Comparison of ENCODE assay signal across 8 cellular contexts in the genomic region with DNA sequence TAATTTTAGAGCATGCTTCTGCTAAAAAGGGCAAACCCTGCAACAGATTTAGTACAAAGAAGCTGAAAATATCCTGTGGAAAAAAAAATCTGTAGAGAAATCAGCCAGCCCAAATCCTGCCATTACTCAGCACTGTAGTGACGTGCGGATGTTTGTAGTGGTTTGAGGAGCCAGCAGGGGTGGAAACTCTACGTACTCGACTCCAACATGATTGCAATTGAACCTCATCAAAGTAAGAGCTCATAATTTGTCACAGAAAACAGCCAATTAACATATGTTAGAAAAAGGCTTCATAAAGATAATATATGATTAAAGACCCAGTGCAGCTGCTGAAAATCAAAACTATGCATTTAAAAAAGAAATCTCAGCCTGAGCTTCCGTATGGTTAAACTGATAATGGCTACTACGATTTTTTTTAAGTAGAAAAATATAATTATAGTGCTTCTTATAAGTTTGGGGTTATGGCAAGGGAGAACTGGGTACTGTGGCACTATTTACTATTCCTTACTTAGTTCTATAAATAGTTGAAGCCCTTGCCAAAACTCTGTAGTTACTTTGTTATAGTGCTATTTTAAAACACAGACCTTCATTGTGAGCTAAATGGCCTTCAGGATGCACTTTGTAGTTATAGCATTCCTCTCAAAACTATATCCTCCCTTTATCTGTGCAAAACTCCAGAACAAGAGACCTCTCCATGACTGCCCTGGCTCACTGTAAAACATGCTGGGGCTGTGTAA. TPM values are rescaled to one million over a fixed set of nuclear protein-coding genes. Genes with fewer than 3 reads are reported as not detected.
A peak's percentile ranks its signal among the peaks of the same experiment; 100 is the strongest.
DNase-seq lines count a peak whose midpoint lies in the region; ATAC-seq, FAIRE-seq and TF ChIP-seq lines count a peak whose summit lies in the region.

No MANE protein-coding gene starts in this region.

- TF ChIP-seq CTCF in gastroesophageal sphincter (IDR thresholded peaks at IDR 0.05) (no peak), glutamatergic neuron (IDR thresholded peaks at IDR 0.05; ENCODE audit: partially characterized antibody, unreplicated experiment) (no peak)

- H3K9me3 Mint-ChIP-seq in activated CD4-positive, alpha-beta T cell treated with anti-CD3 and anti-CD28 coated beads, Interleukin-2, amount 10 ng/mL, durations not matched to agents 24 days and 14 days: no peaks in the 10 kb centered on the region
- H3K9me3 Mint-ChIP-seq in glutamatergic neuron (ENCODE audit: unreplicated experiment): peaks cover 5% of the 10 kb centered on the region

- H3K27me3 Mint-ChIP-seq in activated CD4-positive, alpha-beta T cell treated with anti-CD3 and anti-CD28 coated beads, Interleukin-2, amount 10 ng/mL, durations not matched to agents 24 days and 14 days: peaks cover 2% of the 10 kb centered on the region
- H3K27me3 Mint-ChIP-seq in glutamatergic neuron (ENCODE audit: unreplicated experiment): peaks cover 2% of the 10 kb centered on the region

- no peaks in the 10 kb centered on the region for H3K27me3 ChIP-seq in gastroesophageal sphincter

- H3K4me1 Mint-ChIP-seq in activated CD4-positive, alpha-beta T cell treated with anti-CD3 and anti-CD28 coated beads, Interleukin-2, amount 10 ng/mL, durations not matched to agents 24 days and 14 days: peaks cover 16% of the 10 kb centered on the region
- peaks cover 21% of the 10 kb centered on the region for H3K4me1 Mint-ChIP-seq in glutamatergic neuron (ENCODE audit: low read depth, unreplicated experiment)

- WGBS in gastroesophageal sphincter (ENCODE audit: low coverage in 1 of 2), 2 donors: 0 to 6% methylated on average over 6 of the region's 6 CpGs

- no peaks in the 10 kb centered on the region for H3K36me3 Mint-ChIP-seq in activated CD4-positive, alpha-beta T cell treated with anti-CD3 and anti-CD28 coated beads, Interleukin-2, amount 10 ng/mL, durations not matched to agents 24 days and 14 days (ENCODE audit: low read depth)
- H3K36me3 Mint-ChIP-seq in glutamatergic neuron (ENCODE audit: unreplicated experiment): no peaks in the 10 kb centered on the region

- ATAC-seq in GM18868 (IDR thresholded peaks at IDR 0.05; ENCODE audit: unreplicated experiment): peak; percentile 54
- ATAC-seq in HG02870 (IDR thresholded peaks at IDR 0.05; ENCODE audit: unreplicated experiment): peak; percentile 45
- peak; percentile 73 for ATAC-seq in gastroesophageal sphincter
- ATAC-seq in GM18520 (IDR thresholded peaks at IDR 0.05; ENCODE audit: unreplicated experiment): no peak

- H3K9me3 ChIP-seq in gastroesophageal sphincter: no peaks in the 10 kb centered on the region

- DNase-seq in activated CD4-positive, alpha-beta T cell treated with anti-CD3 and anti-CD28 coated beads, Interleukin-2, amount 10 ng/mL, durations not matched to agents 24 days and 14 days: peak; percentile 73
- peak; percentile 20 to 32 for DNase-seq in stimulated activated CD4-positive, alpha-beta T cell treated with anti-CD3 and anti-CD28 coated beads, Interleukin-15, amount 100 ng/mL, for 48 hours (ENCODE audit: low read depth in 2 of 2)
- no peak for DNase-seq in urothelium cell line (ENCODE audit: low spot score)
- no peak for DNase-seq in glutamatergic neuron

- H3K4me3 ChIP-seq in gastroesophageal sphincter: peak overlapping the region; percentile 28 to 33

- H3K36me3 ChIP-seq in gastroesophageal sphincter: no peaks in the 10 kb centered on the region

- H3K4me3 Mint-ChIP-seq in activated CD4-positive, alpha-beta T cell treated with anti-CD3 and anti-CD28 coated beads, Interleukin-2, amount 10 ng/mL, durations not matched to agents 24 days and 14 days: no peak overlapping the region
- no peak overlapping the region for H3K4me3 Mint-ChIP-seq in glutamatergic neuron (ENCODE audit: unreplicated experiment)

- peaks cover 5 to 86% (median 6%) of the 10 kb centered on the region in 3 donors for H3K4me1 ChIP-seq in gastroesophageal sphincter

- H3K27ac Mint-ChIP-seq in activated CD4-positive, alpha-beta T cell treated with anti-CD3 and anti-CD28 coated beads, Interleukin-2, amount 10 ng/mL, durations not matched to agents 24 days and 14 days: no peak overlapping the region
- no peak overlapping the region for H3K27ac Mint-ChIP-seq in glutamatergic neuron (ENCODE audit: unreplicated experiment)

- H3K27ac ChIP-seq in gastroesophageal sphincter: peak overlapping the region; percentile 82 to 85 (median 82)

- intact Hi-C loops in activated CD4-positive, alpha-beta T cell treated with anti-CD3 and anti-CD28 coated beads, Interleukin-2, amount 10 ng/mL, durations not matched to agents 24 days and 14 days (cut with micrococcal nuclease): loop anchor here (1.0 to 5.0 kb wide), 4 partner anchors 12 to 481 kb away; a partner anchor contains a TSS

- no peak for TF ChIP-seq POLR2A in gastroesophageal sphincter (IDR thresholded peaks at IDR 0.05)

- FAIRE-seq in urothelium cell line (lab: Jason Lieb, UNC): no peak

- no peak for TF ChIP-seq EP300 in gastroesophageal sphincter (IDR thresholded peaks at IDR 0.05)

RNA-seq across cellular contexts. Expression of a gene that starts 49.4 kb away (rescaled TPM):
- 0.33 and 0.71 TPM in 2 replicates for total RNA-seq in activated CD4-positive, alpha-beta T cell treated with anti-CD3 and anti-CD28 coated beads, Interleukin-2, amount 10 ng/mL, durations not matched to agents 24 days and 14 days
- total RNA-seq in gastroesophageal sphincter (10 to 100 TPM; 23.1 to 66.9 (median 29.5) TPM), glutamatergic neuron (ENCODE audit: unreplicated experiment) (24.1 TPM)

Comparison
In these comparisons a context has a peak if more than half of its experiments do, and no peak if none do; other contexts are left out.
1. DNase-seq: peak in activated CD4-positive, alpha-beta T cell treated with anti-CD3 and anti-CD28 coated beads, Interleukin-2, amount 10 ng/mL, durations not matched to agents 24 days and 14 days (single experiment) and stimulated activated CD4-positive, alpha-beta T cell treated with anti-CD3 and anti-CD28 coated beads, Interleukin-15, amount 100 ng/mL, for 48 hours (2 of 2); none in urothelium cell line (single experiment) and glutamatergic neuron (single experiment).
2. RNA of a gene that starts 49.4 kb away (total RNA-seq): 23.1 to 66.9 TPM in gastroesophageal sphincter and 24.1 TPM in glutamatergic neuron (single experiment); 0.33 to 0.71 TPM in activated CD4-positive, alpha-beta T cell treated with anti-CD3 and anti-CD28 coated beads, Interleukin-2, amount 10 ng/mL, durations not matched to agents 24 days and 14 days; every median in the first group is over 10 times any median in the second.